ENCODE assay signal across 23 cellular contexts in the genomic region with DNA sequence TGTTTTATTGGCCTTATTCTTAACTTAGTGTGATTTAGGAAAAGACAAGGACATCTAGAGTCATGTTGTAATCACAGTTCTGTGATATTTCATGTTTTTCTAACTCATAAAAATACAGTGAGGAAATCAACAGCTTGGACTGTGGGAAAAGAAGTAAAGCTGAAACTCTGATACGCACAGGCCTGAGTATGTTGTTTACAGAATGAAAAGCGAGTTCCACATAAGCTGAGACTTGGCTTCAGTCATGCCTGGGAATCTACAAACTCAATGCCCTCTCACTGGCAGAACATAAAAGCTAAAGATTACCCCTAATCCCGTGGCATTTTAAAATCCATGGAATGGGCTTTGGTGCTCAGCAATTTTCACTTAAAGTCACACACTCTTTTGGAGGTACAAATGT. TPM values are rescaled to one million over a fixed set of nuclear protein-coding genes. Genes with fewer than 3 reads are reported as not detected.
A peak's percentile ranks its signal among the peaks of the same experiment; 100 is the strongest.
DNase-seq lines count a peak whose midpoint lies in the region; ATAC-seq and TF ChIP-seq lines count a peak whose summit lies in the region.
"Had no signal": no experiment of that assay in that cellular context is flagged by ENCODE, and none has a peak within 500 bp of the region (broad histone marks: within the 10 kb centered on the region; RNA-seq: fewer than 3 reads in every experiment).

No MANE protein-coding gene starts in this region.

- no peak for TF ChIP-seq EP300 in stomach (IDR thresholded peaks at IDR 0.05)

- H3K9me3 Mint-ChIP-seq in activated CD8-positive, alpha-beta memory T cell treated with anti-CD3 and anti-CD28 coated beads, Interleukin-2, amount 10 ng/mL, durations not matched to agents 7 days and 5 days (ENCODE audit: low read depth) = peaks cover 3% of the 10 kb centered on the region
- peaks cover 5% of the 10 kb centered on the region for H3K9me3 Mint-ChIP-seq in activated CD8-positive, alpha-beta T cell treated with anti-CD3 and anti-CD28 coated beads, Interleukin-2, amount 10 ng/mL, durations not matched to agents 7 days and 5 days (ENCODE audit: insufficient read depth)

- ATAC-seq in activated CD8-positive, alpha-beta memory T cell treated with anti-CD3 and anti-CD28 coated beads, Interleukin-2, amount 10 ng/mL, durations not matched to agents 7 days and 5 days = no peak
- ATAC-seq in activated CD8-positive, alpha-beta T cell treated with anti-CD3 and anti-CD28 coated beads, Interleukin-2, amount 10 ng/mL, durations not matched to agents 7 days and 5 days = no peak
- ATAC-seq in GM18909 (IDR thresholded peaks at IDR 0.05; ENCODE audit: poor library complexity, unreplicated experiment) = no peak
- ATAC-seq: A549 had no signal

- H2AFZ ChIP-seq in MM.1S (ENCODE audit: low read length) = no peak overlapping the region

- H3K27ac Mint-ChIP-seq in activated CD8-positive, alpha-beta memory T cell treated with anti-CD3 and anti-CD28 coated beads, Interleukin-2, amount 10 ng/mL, durations not matched to agents 7 days and 5 days = peak overlapping the region; percentile 93
- H3K27ac Mint-ChIP-seq in activated CD8-positive, alpha-beta T cell treated with anti-CD3 and anti-CD28 coated beads, Interleukin-2, amount 10 ng/mL, durations not matched to agents 7 days and 5 days = peak overlapping the region; percentile 20
- H3K27ac Mint-ChIP-seq: activated B cell treated with CpG ODN at 0.5 μM for 24 hours had no signal

- H3K4me1 ChIP-seq in stomach (peaks cover 0 to 17% (median 6%) of the 10 kb centered on the region in 4 donors), MM.1S (ENCODE audit: low read length) (no peaks in the 10 kb centered on the region)
- H3K4me1 ChIP-seq: A549 had no signal

- no peaks in the 10 kb centered on the region for H4K20me1 ChIP-seq in MM.1S (ENCODE audit: insufficient read depth, low read length)

- no peak for DNase-seq in activated CD8-positive, alpha-beta memory T cell treated with anti-CD3 and anti-CD28 coated beads, Interleukin-2, amount 10 ng/mL, durations not matched to agents 7 days and 5 days
- DNase-seq in activated CD8-positive, alpha-beta memory T cell treated with anti-CD3 and anti-CD28 coated beads, Interleukin-2, amount 50 U/mL, for 48 hours = no peak
- peak; percentile 5 for DNase-seq in activated CD8-positive, alpha-beta T cell treated with anti-CD3 and anti-CD28 coated beads, Interleukin-2, amount 10 ng/mL, durations not matched to agents 7 days and 5 days
- peak; percentile 81 for DNase-seq in fibroblast of peridontal ligament (ENCODE audit: extremely low read depth)
- DNase-seq in stomach = no peak
- no peak for DNase-seq in MM.1S
- no peak for DNase-seq in hypothalamus (lab: John Stamatoyannopoulos, UW)
- DNase-seq: activated B cell treated with CpG ODN at 0.5 μM for 24 hours; amygdala; Kasumi-1; midbrain; NCI-H1105 treated with DMSO at 0.1 percent for 48 hours; NCI-H526 treated with DMSO at 0.1 percent for 48 hours; SIG-M5; stimulated activated CD4-positive, alpha-beta T cell treated with anti-CD3 and anti-CD28 coated beads, Interleukin-2, amount 100 ng/mL, for 48 hours; T-helper 2 cell had no signal

- no peaks in the 10 kb centered on the region for H3K27me3 ChIP-seq in stomach
- H3K27me3 ChIP-seq in MM.1S (replicated peaks; ENCODE audit: insufficient read depth, low read length) = no peaks in the 10 kb centered on the region
- H3K27me3 ChIP-seq: neutrophil, right atrium auricular region had no signal

- no peak overlapping the region for H3K4me2 ChIP-seq in MM.1S (ENCODE audit: low read depth, low read length)
- H3K4me2 ChIP-seq: A549 had no signal

- 39 to 77% (median 67%) methylated on average over 3 of the region's 3 CpGs for WGBS in stomach, 5 donors

- no peaks in the 10 kb centered on the region for H3K79me2 ChIP-seq in MM.1S (ENCODE audit: low read length)

- H3K36me3 Mint-ChIP-seq in activated CD8-positive, alpha-beta memory T cell treated with anti-CD3 and anti-CD28 coated beads, Interleukin-2, amount 10 ng/mL, durations not matched to agents 7 days and 5 days = peaks cover 79% of the 10 kb centered on the region
- H3K36me3 Mint-ChIP-seq in activated CD8-positive, alpha-beta T cell treated with anti-CD3 and anti-CD28 coated beads, Interleukin-2, amount 10 ng/mL, durations not matched to agents 7 days and 5 days (ENCODE audit: low read depth) = peaks cover 72% of the 10 kb centered on the region

- POLR2A ChIA-PET in activated CD8-positive, alpha-beta T cell treated with anti-CD3 and anti-CD28 coated beads, Interleukin-2, amount 10 ng/mL, durations not matched to agents 7 days and 5 days (lab: Charles Lee) = interaction anchor here (10.5 kb wide), 1 partner anchor 9 kb away, joined by 224 read pairs; no protein-coding TSS in a partner anchor

- H3K27me3 Mint-ChIP-seq in activated CD8-positive, alpha-beta memory T cell treated with anti-CD3 and anti-CD28 coated beads, Interleukin-2, amount 10 ng/mL, durations not matched to agents 7 days and 5 days = no peaks in the 10 kb centered on the region
- H3K27me3 Mint-ChIP-seq in activated CD8-positive, alpha-beta T cell treated with anti-CD3 and anti-CD28 coated beads, Interleukin-2, amount 10 ng/mL, durations not matched to agents 7 days and 5 days (ENCODE audit: low read depth) = no peaks in the 10 kb centered on the region
- H3K27me3 Mint-ChIP-seq: activated B cell treated with CpG ODN at 0.5 μM for 24 hours had no signal

- no peak overlapping the region for H3K4me3 ChIP-seq in stomach
- no peak overlapping the region for H3K4me3 ChIP-seq in MM.1S (ENCODE audit: low read length)
- H3K4me3 ChIP-seq: A549, HAP-1, right atrium auricular region, thoracic aorta had no signal

- intact Hi-C loops in stomach (cut with DNase I; ENCODE audit: low total_unique reads) = no loop called here

- CTCF ChIA-PET in activated CD8-positive, alpha-beta memory T cell treated with anti-CD3 and anti-CD28 coated beads, Interleukin-2, amount 10 ng/mL, durations not matched to agents 7 days and 5 days (lab: Charles Lee) = interaction anchor here (0.9 to 10.7 kb wide), 5 partner anchors 11 to 134 kb away, joined by 3 to 122 read pairs (median 4); partner anchors contain the start of genes MRPS6 and SLC5A3
- CTCF ChIA-PET in activated CD8-positive, alpha-beta T cell treated with anti-CD3 and anti-CD28 coated beads, Interleukin-2, amount 10 ng/mL, durations not matched to agents 7 days and 5 days (lab: Charles Lee) = interaction anchor here (1.0 to 1.9 kb wide), 5 partner anchors 9 to 409 kb away, joined by 3 to 10 read pairs (median 4); no protein-coding TSS in a partner anchor

- peaks cover 61% of the 10 kb centered on the region for H3K4me1 Mint-ChIP-seq in activated CD8-positive, alpha-beta memory T cell treated with anti-CD3 and anti-CD28 coated beads, Interleukin-2, amount 10 ng/mL, durations not matched to agents 7 days and 5 days
- H3K4me1 Mint-ChIP-seq in activated CD8-positive, alpha-beta T cell treated with anti-CD3 and anti-CD28 coated beads, Interleukin-2, amount 10 ng/mL, durations not matched to agents 7 days and 5 days (ENCODE audit: low read depth) = peaks cover 64% of the 10 kb centered on the region

- no peak for TF ChIP-seq POLR2A in stomach (IDR thresholded peaks at IDR 0.05)

- no peak for TF ChIP-seq CTCF in stomach (IDR thresholded peaks at IDR 0.05)
- no peak for TF ChIP-seq CTCF in MM.1S (IDR thresholded peaks at IDR 0.05; ENCODE audit: low read length)

- no peak overlapping the region for H3K9ac ChIP-seq in MM.1S (ENCODE audit: low read length)

- H3K27ac ChIP-seq in stomach (peak overlapping the region in 3 of 5 donors; percentile 44 to 77 (median 57)), MM.1S (ENCODE audit: low read length) (no peak overlapping the region)
- H3K27ac ChIP-seq: A549, C4-2B, neutrophil, right atrium auricular region, thoracic aorta had no signal

- peak overlapping the region; percentile 13 for H3K4me3 Mint-ChIP-seq in activated CD8-positive, alpha-beta memory T cell treated with anti-CD3 and anti-CD28 coated beads, Interleukin-2, amount 10 ng/mL, durations not matched to agents 7 days and 5 days
- H3K4me3 Mint-ChIP-seq in activated CD8-positive, alpha-beta T cell treated with anti-CD3 and anti-CD28 coated beads, Interleukin-2, amount 10 ng/mL, durations not matched to agents 7 days and 5 days = no peak overlapping the region
- H3K4me3 Mint-ChIP-seq: activated B cell treated with CpG ODN at 0.5 μM for 24 hours had no signal

- H3K36me3 ChIP-seq in stomach = no peaks in the 10 kb centered on the region
- H3K36me3 ChIP-seq in MM.1S (replicated peaks; ENCODE audit: insufficient read depth, low read length) = no peaks in the 10 kb centered on the region
- H3K36me3 ChIP-seq: HAP-1, neutrophil, right atrium auricular region, thoracic aorta had no signal

- H3F3A ChIP-seq in MM.1S (ENCODE audit: insufficient read depth, low read length) = no peaks in the 10 kb centered on the region

- H3K9me3 ChIP-seq in stomach = no peaks in the 10 kb centered on the region
- H3K9me3 ChIP-seq in MM.1S (replicated peaks; ENCODE audit: insufficient read depth, low read length) = no peaks in the 10 kb centered on the region
- H3K9me3 ChIP-seq: A549, neutrophil, right atrium auricular region, thoracic aorta had no signal

- no peaks in the 10 kb centered on the region for H3K9me2 ChIP-seq in MM.1S (replicated peaks; ENCODE audit: insufficient read depth, low read length)

RNA-seq across cellular contexts. Expression of gene ATP5PO, which starts 23.6 kb away (rescaled TPM):
- total RNA-seq in activated CD8-positive, alpha-beta memory T cell treated with anti-CD3 and anti-CD28 coated beads, Interleukin-2, amount 10 ng/mL, durations not matched to agents 7 days and 5 days = 100 to 1,000 TPM; 186 to 205 TPM
- 100 to 1,000 TPM; 229 to 231 TPM for total RNA-seq in activated CD8-positive, alpha-beta T cell treated with anti-CD3 and anti-CD28 coated beads, Interleukin-2, amount 10 ng/mL, durations not matched to agents 7 days and 5 days
- total RNA-seq in stomach = 100 to 1,000 TPM in 4 of 5 donors, 10 to 100 TPM in 1; 94.7 to 382 (median 312) TPM
- polyA plus RNA-seq in stomach = 100 to 1,000 TPM; 361 to 603 (median 534) TPM

Comparison
In these comparisons a context has a peak if more than half of its experiments do, and no peak if none do; other contexts are left out.
1. DNase-seq: peak in activated CD8-positive, alpha-beta T cell treated with anti-CD3 and anti-CD28 coated beads, Interleukin-2, amount 10 ng/mL, durations not matched to agents 7 days and 5 days (single experiment) and fibroblast of peridontal ligament (single experiment); none in activated CD8-positive, alpha-beta memory T cell treated with anti-CD3 and anti-CD28 coated beads, Interleukin-2, amount 10 ng/mL, durations not matched to agents 7 days and 5 days (single experiment), activated CD8-positive, alpha-beta memory T cell treated with anti-CD3 and anti-CD28 coated beads, Interleukin-2, amount 50 U/mL, for 48 hours (single experiment), stomach (single experiment), MM.1S (single experiment) and hypothalamus (0 of 51).